ENCODE assay signal across 27 cellular contexts in genomic region chr1:201861448-201861847, GRCh38.
"Had no signal": no experiment of that assay in that cellular context is flagged by ENCODE, and none has a peak within 500 bp of the region (broad histone marks: within the 10 kb centered on the region; RNA-seq: fewer than 3 reads in every experiment).

No MANE protein-coding gene starts in this region.

- H3K9me3 ChIP-seq: breast epithelium, esophagus muscularis mucosa, gastrocnemius medialis, neutrophil, right lobe of liver, tibial artery, upper lobe of right lung had no signal

- H3K27me3 ChIP-seq: breast epithelium, esophagus muscularis mucosa, gastrocnemius medialis, neutrophil, right lobe of liver, tibial artery, upper lobe of right lung had no signal

- DNase-seq: activated CD4-positive, alpha-beta memory T cell treated with anti-CD3 and anti-CD28 coated beads for 36 hours; activated CD4-positive, alpha-beta T cell treated with anti-CD3 and anti-CD28 coated beads, Interleukin-2, amount 10 ng/mL, durations not matched to agents 24 days and 14 days; activated CD4-positive, CD25-positive, alpha-beta regulatory T cell treated with anti-CD3 and anti-CD28 coated beads, Interleukin-2, amount 50 U/mL, for 72 hours; activated CD8-positive, alpha-beta memory T cell treated with anti-CD3 and anti-CD28 coated beads, Interleukin-2, amount 50 U/mL, for 4 hours; activated gamma-delta T cell treated with Interleukin-2 at 50 U/mL for 16 hours; activated naive CD4-positive, alpha-beta T cell treated with anti-CD3 and anti-CD28 coated beads, Interleukin-2, amount 50 U/mL, for 16 hours; activated T-cell treated with anti-CD3 and anti-CD28 coated beads, Interleukin-2, amount 50 U/mL, for 24 hours; amygdala; central memory CD4-positive, alpha-beta T cell; endodermal cell; gastrocnemius medialis; glutamatergic neuron; islet precursor cell; left cardiac atrium; left ventricle myocardium superior; naive B cell; nephron progenitor cell; right lobe of liver; stimulated activated CD4-positive, alpha-beta T cell treated with anti-CD3 and anti-CD28 coated beads, Interleukin-4, amount 100 ng/mL, for 24 hours; T-helper 2 cell; tibial artery; upper lobe of right lung had no signal

- H3K4me3 ChIP-seq: breast epithelium, esophagus muscularis mucosa, gastrocnemius medialis, right lobe of liver, skin epidermis, tibial artery, upper lobe of right lung had no signal

- H3K4me1 ChIP-seq: breast epithelium, esophagus muscularis mucosa, right lobe of liver, tibial artery, upper lobe of right lung had no signal

- ATAC-seq: gastrocnemius medialis; left cardiac atrium; left ventricle myocardium superior; stimulated activated effector memory CD8-positive, alpha-beta T cell treated with anti-CD3 and anti-CD28 coated beads, Interleukin-12 subunit alpha, Interleukin-12 subunit beta, amount 100 ng/mL, for 72 hours; upper lobe of right lung had no signal

- H3K27ac ChIP-seq: breast epithelium, esophagus muscularis mucosa, gastrocnemius medialis, neutrophil, right lobe of liver, skin epidermis, tibial artery, upper lobe of right lung had no signal
